ENCODE assay signal across 1 cellular context in the genomic region with DNA sequence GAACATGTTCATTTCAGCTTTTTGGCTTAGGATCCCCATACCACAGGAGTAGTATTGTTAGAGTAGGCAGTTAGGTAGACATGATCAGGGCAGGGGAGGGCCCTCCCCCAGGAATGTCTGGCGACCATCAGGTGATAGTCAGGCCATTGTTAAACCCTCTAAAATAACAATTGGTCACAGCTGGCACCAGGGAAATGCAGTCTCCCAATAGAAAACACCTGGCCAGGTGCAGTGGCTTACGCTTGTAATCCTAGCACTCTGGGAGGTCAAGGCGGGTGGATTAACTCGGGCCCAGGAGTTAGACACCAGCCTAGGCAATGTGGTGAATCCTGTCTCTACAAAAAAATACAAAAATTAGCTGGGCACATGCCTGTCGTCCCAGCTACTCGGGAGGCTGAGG.
A peak's percentile ranks its signal among the peaks of the same experiment; 100 is the strongest.
TF ChIP-seq lines count a peak whose summit lies in the region.

No MANE protein-coding gene starts in this region.

TF ChIP-seq in H1, 55 proteins besides CTCF, POLR2A, EP300 and RAD21:
- TF ChIP-seq SIN3A (conservative IDR thresholded peaks at IDR 0.05 in 1 of 2, IDR thresholded peaks at IDR 0.05 in 1 of 2; ENCODE audit: low read depth in 1 of 2, low read length in 2 of 2): no peak; a peak in 1 of 4 replicates
- peak; percentile 89 to 96 for TF ChIP-seq BCL11A (IDR thresholded peaks at IDR 0.05; ENCODE audit: low read depth in 2 of 2, low read length in 2 of 2)
- peak; percentile 99 for TF ChIP-seq TEAD4 (IDR thresholded peaks at IDR 0.05; ENCODE audit: low read depth, low read length)
- peak; percentile 49; the same call in 1 of the 2 replicates for TF ChIP-seq CREB1 (IDR thresholded peaks at IDR 0.05)
- TF ChIP-seq HDAC2 (IDR thresholded peaks at IDR 0.05; ENCODE audit: borderline replicate concordance in 1 of 2, low read depth in 2 of 2, low read length in 2 of 2): peak; percentile 82 to 91; a peak in 2 of 4 replicates
- TF ChIP-seq SUZ12 (IDR thresholded peaks at IDR 0.05; ENCODE audit: low read length): no peak
- no peak for TF ChIP-seq BRCA1 (IDR thresholded peaks at IDR 0.05; ENCODE audit: low read depth, low read length)
- TF ChIP-seq, protein P1, sequence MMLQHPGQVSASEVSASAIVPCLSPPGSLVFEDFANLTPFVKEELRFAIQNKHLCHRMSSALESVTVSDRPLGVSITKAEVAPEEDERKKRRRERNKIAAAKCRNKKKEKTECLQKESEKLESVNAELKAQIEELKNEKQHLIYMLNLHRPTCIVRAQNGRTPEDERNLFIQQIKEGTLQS (IDR thresholded peaks at IDR 0.05; ENCODE audit: insufficient read depth, low read depth, low read length): no peak
- TF ChIP-seq GTF2F1 (IDR thresholded peaks at IDR 0.05; ENCODE audit: borderline replicate concordance, low read depth, low read length): no peak
- no peak for TF ChIP-seq CBX8 (IDR thresholded peaks at IDR 0.05; ENCODE audit: borderline replicate concordance, low read depth, low read length)
- TF ChIP-seq GABPA (IDR thresholded peaks at IDR 0.05; ENCODE audit: borderline replicate concordance, insufficient read depth, low read length): no peak
- TF ChIP-seq TAF1 (IDR thresholded peaks at IDR 0.05; ENCODE audit: low read depth, low read length): 0 out of 2 replicates have a peak, but pooled peaks have one; percentile 8
- peak; percentile 93; the same call in 1 of the 2 replicates for TF ChIP-seq KDM1A (IDR thresholded peaks at IDR 0.05; ENCODE audit: borderline replicate concordance, low read length)
- TF ChIP-seq CHD2 (IDR thresholded peaks at IDR 0.05; ENCODE audit: low read length): no peak
- peak; percentile 73; the same call in 1 of the 2 replicates for TF ChIP-seq POU5F1 (IDR thresholded peaks at IDR 0.05; ENCODE audit: low read depth, low read length)
- TF ChIP-seq, protein P2, sequence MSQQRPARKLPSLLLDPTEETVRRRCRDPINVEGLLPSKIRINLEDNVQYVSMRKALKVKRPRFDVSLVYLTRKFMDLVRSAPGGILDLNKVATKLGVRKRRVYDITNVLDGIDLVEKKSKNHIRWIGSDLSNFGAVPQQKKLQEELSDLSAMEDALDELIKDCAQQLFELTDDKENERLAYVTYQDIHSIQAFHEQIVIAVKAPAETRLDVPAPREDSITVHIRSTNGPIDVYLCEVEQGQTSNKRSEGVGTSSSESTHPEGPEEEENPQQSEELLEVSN (IDR thresholded peaks at IDR 0.05): 0 out of 2 replicates have a peak, but pooled peaks have one; percentile 13
- TF ChIP-seq, protein P3, sequence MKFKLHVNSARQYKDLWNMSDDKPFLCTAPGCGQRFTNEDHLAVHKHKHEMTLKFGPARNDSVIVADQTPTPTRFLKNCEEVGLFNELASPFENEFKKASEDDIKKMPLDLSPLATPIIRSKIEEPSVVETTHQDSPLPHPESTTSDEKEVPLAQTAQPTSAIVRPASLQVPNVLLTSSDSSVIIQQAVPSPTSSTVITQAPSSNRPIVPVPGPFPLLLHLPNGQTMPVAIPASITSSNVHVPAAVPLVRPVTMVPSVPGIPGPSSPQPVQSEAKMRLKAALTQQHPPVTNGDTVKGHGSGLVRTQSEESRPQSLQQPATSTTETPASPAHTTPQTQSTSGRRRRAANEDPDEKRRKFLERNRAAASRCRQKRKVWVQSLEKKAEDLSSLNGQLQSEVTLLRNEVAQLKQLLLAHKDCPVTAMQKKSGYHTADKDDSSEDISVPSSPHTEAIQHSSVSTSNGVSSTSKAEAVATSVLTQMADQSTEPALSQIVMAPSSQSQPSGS (IDR thresholded peaks at IDR 0.05; ENCODE audit: low read length): peak; percentile 94
- TF ChIP-seq RBBP5 (IDR thresholded peaks at IDR 0.05; ENCODE audit: borderline replicate concordance, low read depth, low read length): no peak
- TF ChIP-seq KDM4A (IDR thresholded peaks at IDR 0.05; ENCODE audit: low read depth, low read length, severe bottlenecking): no peak
- TF ChIP-seq SAP30 (IDR thresholded peaks at IDR 0.05; ENCODE audit: insufficient read depth, insufficient replicate concordance, low read length): no peak
- peak; percentile 94 for TF ChIP-seq SP1 (IDR thresholded peaks at IDR 0.05; ENCODE audit: low read depth, low read length)
- TF ChIP-seq CTBP2 (IDR thresholded peaks at IDR 0.05; ENCODE audit: borderline replicate concordance, insufficient read depth, insufficient read length, low read length): peak; percentile 35
- TF ChIP-seq ZNF274 (IDR thresholded peaks at IDR 0.05; ENCODE audit: borderline replicate concordance, extremely low read depth, low read length): peak; percentile 66
- TF ChIP-seq JUN (IDR thresholded peaks at IDR 0.05; ENCODE audit: low read depth, low read length): no peak
- peak; percentile 100 for TF ChIP-seq TCF12 (IDR thresholded peaks at IDR 0.05; ENCODE audit: low read depth, low read length)
- TF ChIP-seq MAFK (IDR thresholded peaks at IDR 0.05; ENCODE audit: low read depth, low read length): no peak
- no peak for TF ChIP-seq NRF1 (IDR thresholded peaks at IDR 0.05; ENCODE audit: low read depth, low read length)
- TF ChIP-seq, protein P4, sequence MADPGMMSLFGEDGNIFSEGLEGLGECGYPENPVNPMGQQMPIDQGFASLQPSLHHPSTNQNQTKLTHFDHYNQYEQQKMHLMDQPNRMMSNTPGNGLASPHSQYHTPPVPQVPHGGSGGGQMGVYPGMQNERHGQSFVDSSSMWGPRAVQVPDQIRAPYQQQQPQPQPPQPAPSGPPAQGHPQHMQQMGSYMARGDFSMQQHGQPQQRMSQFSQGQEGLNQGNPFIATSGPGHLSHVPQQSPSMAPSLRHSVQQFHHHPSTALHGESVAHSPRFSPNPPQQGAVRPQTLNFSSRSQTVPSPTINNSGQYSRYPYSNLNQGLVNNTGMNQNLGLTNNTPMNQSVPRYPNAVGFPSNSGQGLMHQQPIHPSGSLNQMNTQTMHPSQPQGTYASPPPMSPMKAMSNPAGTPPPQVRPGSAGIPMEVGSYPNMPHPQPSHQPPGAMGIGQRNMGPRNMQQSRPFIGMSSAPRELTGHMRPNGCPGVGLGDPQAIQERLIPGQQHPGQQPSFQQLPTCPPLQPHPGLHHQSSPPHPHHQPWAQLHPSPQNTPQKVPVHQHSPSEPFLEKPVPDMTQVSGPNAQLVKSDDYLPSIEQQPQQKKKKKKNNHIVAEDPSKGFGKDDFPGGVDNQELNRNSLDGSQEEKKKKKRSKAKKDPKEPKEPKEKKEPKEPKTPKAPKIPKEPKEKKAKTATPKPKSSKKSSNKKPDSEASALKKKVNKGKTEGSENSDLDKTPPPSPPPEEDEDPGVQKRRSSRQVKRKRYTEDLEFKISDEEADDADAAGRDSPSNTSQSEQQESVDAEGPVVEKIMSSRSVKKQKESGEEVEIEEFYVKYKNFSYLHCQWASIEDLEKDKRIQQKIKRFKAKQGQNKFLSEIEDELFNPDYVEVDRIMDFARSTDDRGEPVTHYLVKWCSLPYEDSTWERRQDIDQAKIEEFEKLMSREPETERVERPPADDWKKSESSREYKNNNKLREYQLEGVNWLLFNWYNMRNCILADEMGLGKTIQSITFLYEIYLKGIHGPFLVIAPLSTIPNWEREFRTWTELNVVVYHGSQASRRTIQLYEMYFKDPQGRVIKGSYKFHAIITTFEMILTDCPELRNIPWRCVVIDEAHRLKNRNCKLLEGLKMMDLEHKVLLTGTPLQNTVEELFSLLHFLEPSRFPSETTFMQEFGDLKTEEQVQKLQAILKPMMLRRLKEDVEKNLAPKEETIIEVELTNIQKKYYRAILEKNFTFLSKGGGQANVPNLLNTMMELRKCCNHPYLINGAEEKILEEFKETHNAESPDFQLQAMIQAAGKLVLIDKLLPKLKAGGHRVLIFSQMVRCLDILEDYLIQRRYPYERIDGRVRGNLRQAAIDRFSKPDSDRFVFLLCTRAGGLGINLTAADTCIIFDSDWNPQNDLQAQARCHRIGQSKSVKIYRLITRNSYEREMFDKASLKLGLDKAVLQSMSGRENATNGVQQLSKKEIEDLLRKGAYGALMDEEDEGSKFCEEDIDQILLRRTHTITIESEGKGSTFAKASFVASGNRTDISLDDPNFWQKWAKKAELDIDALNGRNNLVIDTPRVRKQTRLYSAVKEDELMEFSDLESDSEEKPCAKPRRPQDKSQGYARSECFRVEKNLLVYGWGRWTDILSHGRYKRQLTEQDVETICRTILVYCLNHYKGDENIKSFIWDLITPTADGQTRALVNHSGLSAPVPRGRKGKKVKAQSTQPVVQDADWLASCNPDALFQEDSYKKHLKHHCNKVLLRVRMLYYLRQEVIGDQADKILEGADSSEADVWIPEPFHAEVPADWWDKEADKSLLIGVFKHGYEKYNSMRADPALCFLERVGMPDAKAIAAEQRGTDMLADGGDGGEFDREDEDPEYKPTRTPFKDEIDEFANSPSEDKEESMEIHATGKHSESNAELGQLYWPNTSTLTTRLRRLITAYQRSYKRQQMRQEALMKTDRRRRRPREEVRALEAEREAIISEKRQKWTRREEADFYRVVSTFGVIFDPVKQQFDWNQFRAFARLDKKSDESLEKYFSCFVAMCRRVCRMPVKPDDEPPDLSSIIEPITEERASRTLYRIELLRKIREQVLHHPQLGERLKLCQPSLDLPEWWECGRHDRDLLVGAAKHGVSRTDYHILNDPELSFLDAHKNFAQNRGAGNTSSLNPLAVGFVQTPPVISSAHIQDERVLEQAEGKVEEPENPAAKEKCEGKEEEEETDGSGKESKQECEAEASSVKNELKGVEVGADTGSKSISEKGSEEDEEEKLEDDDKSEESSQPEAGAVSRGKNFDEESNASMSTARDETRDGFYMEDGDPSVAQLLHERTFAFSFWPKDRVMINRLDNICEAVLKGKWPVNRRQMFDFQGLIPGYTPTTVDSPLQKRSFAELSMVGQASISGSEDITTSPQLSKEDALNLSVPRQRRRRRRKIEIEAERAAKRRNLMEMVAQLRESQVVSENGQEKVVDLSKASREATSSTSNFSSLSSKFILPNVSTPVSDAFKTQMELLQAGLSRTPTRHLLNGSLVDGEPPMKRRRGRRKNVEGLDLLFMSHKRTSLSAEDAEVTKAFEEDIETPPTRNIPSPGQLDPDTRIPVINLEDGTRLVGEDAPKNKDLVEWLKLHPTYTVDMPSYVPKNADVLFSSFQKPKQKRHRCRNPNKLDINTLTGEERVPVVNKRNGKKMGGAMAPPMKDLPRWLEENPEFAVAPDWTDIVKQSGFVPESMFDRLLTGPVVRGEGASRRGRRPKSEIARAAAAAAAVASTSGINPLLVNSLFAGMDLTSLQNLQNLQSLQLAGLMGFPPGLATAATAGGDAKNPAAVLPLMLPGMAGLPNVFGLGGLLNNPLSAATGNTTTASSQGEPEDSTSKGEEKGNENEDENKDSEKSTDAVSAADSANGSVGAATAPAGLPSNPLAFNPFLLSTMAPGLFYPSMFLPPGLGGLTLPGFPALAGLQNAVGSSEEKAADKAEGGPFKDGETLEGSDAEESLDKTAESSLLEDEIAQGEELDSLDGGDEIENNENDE (IDR thresholded peaks at IDR 0.05; ENCODE audit: insufficient replicate concordance, low read length): peak; percentile 62
- peak; percentile 90 for TF ChIP-seq SP4 (IDR thresholded peaks at IDR 0.05; ENCODE audit: low read length)
- TF ChIP-seq YY1 (IDR thresholded peaks at IDR 0.05; ENCODE audit: low read depth, low read length): peak; percentile 68; the same call in 1 of the 2 replicates
- TF ChIP-seq JUND (IDR thresholded peaks at IDR 0.05; ENCODE audit: low read length): no peak
- no peak for TF ChIP-seq SP2 (IDR thresholded peaks at IDR 0.05; ENCODE audit: low read length)
- peak; percentile 80; the same call in 1 of the 2 replicates for TF ChIP-seq EGR1 (IDR thresholded peaks at IDR 0.05; ENCODE audit: borderline replicate concordance, low read depth, low read length)
- peak; percentile 99 for TF ChIP-seq NANOG (IDR thresholded peaks at IDR 0.05; ENCODE audit: insufficient read depth, low read depth, low read length, poor library complexity, severe bottlenecking)
- TF ChIP-seq HDAC6 (IDR thresholded peaks at IDR 0.05; ENCODE audit: low read depth, low read length): no peak
- TF ChIP-seq KDM5A (IDR thresholded peaks at IDR 0.05; ENCODE audit: low read length): no peak
- TF ChIP-seq POLR2AphosphoS5 (IDR thresholded peaks at IDR 0.05; ENCODE audit: low read depth, low read length): peak; percentile 99
- TF ChIP-seq SRF (IDR thresholded peaks at IDR 0.05; ENCODE audit: low read depth, low read length): 0 out of 2 replicates have a peak, but pooled peaks have one; percentile 5
- peak; percentile 93; the same call in 1 of the 2 replicates for TF ChIP-seq RXRA (IDR thresholded peaks at IDR 0.05; ENCODE audit: insufficient read depth, low read depth, low read length)
